ENCODE assay signal across 30 cellular contexts in genomic region chr4:134426821-134427220, GRCh38.
"Had no signal": no experiment of that assay in that cellular context is flagged by ENCODE, and none has a peak within 500 bp of the region (broad histone marks: within the 10 kb centered on the region; RNA-seq: fewer than 3 reads in every experiment).

No MANE protein-coding gene starts in this region.

- ATAC-seq: activated CD4-positive, alpha-beta T cell treated with anti-CD3 and anti-CD28 coated beads for 36 hours; activated CD4-positive, CD25-positive, alpha-beta regulatory T cell treated with anti-CD3 and anti-CD28 coated beads, Interleukin-2, amount 50 U/mL, for 24 hours; activated CD8-positive, alpha-beta memory T cell treated with anti-CD3 and anti-CD28 coated beads, Interleukin-2, amount 10 ng/mL, durations not matched to agents 7 days and 5 days; activated CD8-positive, alpha-beta T cell treated with anti-CD3 and anti-CD28 coated beads, Interleukin-2, amount 10 ng/mL, durations not matched to agents 7 days and 5 days; activated naive CD8-positive, alpha-beta T cell treated with anti-CD3 and anti-CD28 coated beads, Interleukin-2, amount 50 U/mL, for 24 hours; WTC11 had no signal

- H3K36me3 ChIP-seq: ascending aorta, cardiac muscle cell, colonic mucosa, WERI-Rb-1 had no signal

- H3K4me1 ChIP-seq: ascending aorta, colonic mucosa had no signal

- H3K9me3 ChIP-seq: ascending aorta, colonic mucosa had no signal

- H3K27me3 ChIP-seq: ascending aorta, cardiac muscle cell, colonic mucosa had no signal

- H3K27ac ChIP-seq: ascending aorta, cardiac muscle cell, colonic mucosa, WERI-Rb-1 had no signal

- DNase-seq: activated CD4-positive, alpha-beta memory T cell treated with anti-CD3 and anti-CD28 coated beads, Interleukin-2, amount 10 ng/mL, durations not matched to agents 7 days and 5 days; activated CD4-positive, alpha-beta T cell treated with anti-CD3 and anti-CD28 coated beads for 1 hour; activated CD4-positive, alpha-beta T cell treated with anti-CD3 and anti-CD28 coated beads for 36 hours; activated CD4-positive, alpha-beta T cell treated with anti-CD3 and anti-CD28 coated beads for 48 hours; activated CD4-positive, alpha-beta T cell treated with anti-CD3 and anti-CD28 coated beads, Interleukin-2, amount 10 ng/mL, durations not matched to agents 7 days and 5 days; activated CD4-positive, alpha-beta T cell treated with anti-CD3 and anti-CD28 coated beads, Interleukin-2, amount 50 U/mL, for 48 hours; activated CD4-positive, CD25-positive, alpha-beta regulatory T cell; activated CD8-positive, alpha-beta memory T cell treated with anti-CD3 and anti-CD28 coated beads for 24 hours; activated CD8-positive, alpha-beta memory T cell treated with anti-CD3 and anti-CD28 coated beads, Interleukin-2, amount 10 ng/mL, durations not matched to agents 7 days and 5 days; activated CD8-positive, alpha-beta memory T cell treated with anti-CD3 and anti-CD28 coated beads, Interleukin-2, amount 50 U/mL, for 48 hours; activated CD8-positive, alpha-beta T cell treated with anti-CD3 and anti-CD28 coated beads, Interleukin-2, amount 10 ng/mL, durations not matched to agents 7 days and 5 days; activated effector memory CD4-positive, alpha-beta T cell treated with Interleukin-2 at 50 U/mL for 16 hours; activated gamma-delta T cell; activated naive CD4-positive, alpha-beta T cell treated with anti-CD3 and anti-CD28 coated beads, Interleukin-2, amount 10 ng/mL, durations not matched to agents 7 days and 5 days; activated naive CD4-positive, alpha-beta T cell treated with Interleukin-2 at 50 U/mL for 16 hours; activated naive CD8-positive, alpha-beta T cell treated with anti-CD3 and anti-CD28 coated beads, Interleukin-2, amount 10 ng/mL, durations not matched to agents 7 days and 5 days; activated naive CD8-positive, alpha-beta T cell treated with anti-CD3 and anti-CD28 coated beads, Interleukin-2, amount 50 U/mL, for 24 hours; activated T-cell treated with anti-CD3 and anti-CD28 coated beads, Interleukin-2, amount 50 U/mL, for 24 hours; activated T-cell treated with anti-CD3 and anti-CD28 coated beads, Interleukin-2, amount 50 U/mL, for 48 hours; amygdala; anterior cingulate cortex; caudate nucleus; cerebellar nuclear complex; colonic mucosa; T-helper 9 cell; WERI-Rb-1 had no signal

- H3K4me3 ChIP-seq: ascending aorta, cardiac muscle cell, colonic mucosa had no signal
